8 cellular contexts compared by ENCODE assay signal in the genomic region with DNA sequence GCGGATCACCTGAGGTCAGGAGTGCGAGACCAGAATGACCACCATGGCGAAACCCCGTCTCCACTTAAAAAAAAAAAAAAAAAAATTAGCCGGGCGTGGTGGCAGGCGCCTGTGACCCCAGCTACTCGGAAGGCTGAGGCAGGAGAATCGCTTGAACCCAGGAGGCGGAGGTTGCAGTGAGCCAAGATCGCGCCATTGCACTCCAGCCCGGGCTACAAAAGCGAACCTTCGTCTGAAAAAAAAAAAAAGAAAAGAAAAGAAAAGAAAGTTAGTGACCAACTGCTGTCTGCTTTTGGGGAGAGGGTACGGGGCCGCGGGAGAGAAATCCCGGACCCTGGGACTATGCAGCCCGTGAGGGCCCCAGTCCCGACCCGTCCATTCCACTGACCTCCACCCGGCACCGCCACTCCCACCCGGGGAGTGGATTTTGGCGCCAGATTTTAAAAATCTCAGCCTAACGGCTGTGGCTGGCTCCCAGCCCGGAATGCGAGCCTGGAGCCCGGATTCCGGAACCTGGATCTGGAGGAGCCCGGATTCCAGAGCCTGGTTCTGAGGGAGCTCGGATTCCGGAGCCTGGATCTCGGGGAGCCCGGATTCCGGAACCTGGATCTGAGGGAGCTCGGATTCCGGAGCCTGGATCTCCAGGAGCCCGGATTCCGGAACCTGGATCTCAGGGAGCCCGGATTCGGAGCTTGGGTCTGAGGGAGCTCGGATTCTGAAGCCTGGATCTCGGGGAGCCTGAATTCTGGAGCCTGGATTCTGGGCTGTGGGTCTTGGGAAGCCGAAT. TPM values are rescaled to one million over a fixed set of nuclear protein-coding genes. Genes with fewer than 3 reads are reported as not detected.
DNase-seq lines count a peak whose midpoint lies in the region; ATAC-seq and TF ChIP-seq lines count a peak whose summit lies in the region.

No MANE protein-coding gene starts in this region.

- TF ChIP-seq POLR2A in suprapubic skin (IDR thresholded peaks at IDR 0.05), result no peak

- H3K4me1 ChIP-seq in Panc1 (ENCODE audit: control insufficient read depth, insufficient read depth, low read length) (peaks cover 4% of the 10 kb centered on the region), endodermal cell (ENCODE audit: control insufficient read depth, insufficient read depth, low read length) (no peaks in the 10 kb centered on the region), lower lobe of right lung (peaks cover 17% of the 10 kb centered on the region), suprapubic skin (peaks cover 19% of the 10 kb centered on the region)

- in situ Hi-C loops in Panc1 (cut with HindIII; ENCODE audit: low pct_unique_long_range_greater_than_20kb, low sequenced_read_pairs), result no loop called here

- DNase-seq in activated naive CD4-positive, alpha-beta T cell treated with anti-CD3 and anti-CD28 coated beads, Interleukin-2, amount 10 ng/mL, durations not matched to agents 7 days and 5 days, result no peak
- no peak for DNase-seq in activated naive CD4-positive, alpha-beta T cell treated with Interleukin-2 at 50 U/mL for 16 hours
- no peak for DNase-seq in Panc1 (ENCODE audit: low read depth, low spot score)
- peak; percentile 99 for DNase-seq in endodermal cell
- peak; percentile 88 for DNase-seq in lower lobe of right lung
- DNase-seq in suprapubic skin (ENCODE audit: low spot score in 2 of 2), result peak; percentile 89 to 90
- DNase-seq in T-helper 17 cell, result no peak

- peak overlapping the region; percentile 84 for H3K9ac ChIP-seq in endodermal cell (ENCODE audit: extremely low read depth, low read length, poor library complexity, severe bottlenecking)

- CTCF ChIA-PET in activated naive CD4-positive, alpha-beta T cell treated with anti-CD3 and anti-CD28 coated beads, Interleukin-2, amount 10 ng/mL, durations not matched to agents 7 days and 5 days (lab: Charles Lee), result interaction anchor here (1.2 to 1.4 kb wide), 3 partner anchors 13 to 151 kb away, joined by 3 to 4 read pairs (median 3); partner anchors contain the start of gene GADD45B
- CTCF ChIA-PET in Panc1 (lab: Charles Lee), result no interaction called here

- TSS peak; percentile 92 for BruUV-seq in Panc1 (replicated peaks; lab: Mats Ljungman, UMichigan)

- H3K9me3 Mint-ChIP-seq in activated naive CD4-positive, alpha-beta T cell treated with anti-CD3 and anti-CD28 coated beads, Interleukin-2, amount 10 ng/mL, durations not matched to agents 7 days and 5 days, result no peaks in the 10 kb centered on the region
- H3K9me3 Mint-ChIP-seq in endodermal cell, result no peaks in the 10 kb centered on the region

- H3K27ac ChIP-seq in Panc1 (ENCODE audit: low read length) (peak overlapping the region; percentile 87), endodermal cell (ENCODE audit: low read depth, low read length) (peak overlapping the region; percentile 75), lower lobe of right lung (peak overlapping the region; percentile 28), suprapubic skin (no peak overlapping the region)

- POLR2A ChIA-PET in Panc1 (lab: Charles Lee), result no interaction called here

- peak overlapping the region; percentile 14 for H3K27ac Mint-ChIP-seq in activated naive CD4-positive, alpha-beta T cell treated with anti-CD3 and anti-CD28 coated beads, Interleukin-2, amount 10 ng/mL, durations not matched to agents 7 days and 5 days
- peak overlapping the region; percentile 94 for H3K27ac Mint-ChIP-seq in endodermal cell
- H3K27ac Mint-ChIP-seq in T-helper 17 cell, result no peak overlapping the region

- H3K36me3 Mint-ChIP-seq in activated naive CD4-positive, alpha-beta T cell treated with anti-CD3 and anti-CD28 coated beads, Interleukin-2, amount 10 ng/mL, durations not matched to agents 7 days and 5 days, result peaks cover 5% of the 10 kb centered on the region
- H3K36me3 Mint-ChIP-seq in endodermal cell (ENCODE audit: low read depth), result no peaks in the 10 kb centered on the region
- no peaks in the 10 kb centered on the region for H3K36me3 Mint-ChIP-seq in T-helper 17 cell (ENCODE audit: low read depth)

- intact Hi-C loops in Panc1 (cut with micrococcal nuclease; ENCODE audit: unreplicated experiment), result no loop called here
- intact Hi-C loops in lower lobe of right lung (cut with DNase I), result no loop called here

- ATAC-seq in Panc1 (peak; percentile 65), lower lobe of right lung (peak; percentile 84 to 89), HG03442 (IDR thresholded peaks at IDR 0.05; ENCODE audit: unreplicated experiment) (no peak), T-helper 17 cell (no peak)

- H3K4me1 Mint-ChIP-seq in activated naive CD4-positive, alpha-beta T cell treated with anti-CD3 and anti-CD28 coated beads, Interleukin-2, amount 10 ng/mL, durations not matched to agents 7 days and 5 days, result peaks cover 19% of the 10 kb centered on the region
- H3K4me1 Mint-ChIP-seq in endodermal cell (peaks cover 2% of the 10 kb centered on the region), T-helper 17 cell (peaks cover 9% of the 10 kb centered on the region)

- H3K4me3 ChIP-seq in Panc1 (ENCODE audit: low read depth in 2 of 2, low read length in 2 of 2) (peak overlapping the region; percentile 60 to 67), endodermal cell (ENCODE audit: low read length) (peak overlapping the region; percentile 76), lower lobe of right lung (peak overlapping the region; percentile 67), suprapubic skin (peak overlapping the region; percentile 56)

- H3K9me3 ChIP-seq in Panc1 (ENCODE audit: control insufficient read depth, insufficient read depth, low read depth, low read length) (no peaks in the 10 kb centered on the region), endodermal cell (ENCODE audit: control insufficient read depth, low read length) (no peaks in the 10 kb centered on the region), lower lobe of right lung (no peaks in the 10 kb centered on the region), suprapubic skin (no peaks in the 10 kb centered on the region), T-helper 17 cell (ENCODE audit: control insufficient read depth, low read length, poor library complexity, severe bottlenecking) (no peaks in the 10 kb centered on the region)

- TF ChIP-seq CTCF in Panc1 (IDR thresholded peaks at IDR 0.05) (no peak), endodermal cell (conservative IDR thresholded peaks at IDR 0.05) (no peak), lower lobe of right lung (IDR thresholded peaks at IDR 0.05) (no peak), suprapubic skin (IDR thresholded peaks at IDR 0.05) (no peak)

- H3K27me3 Mint-ChIP-seq in activated naive CD4-positive, alpha-beta T cell treated with anti-CD3 and anti-CD28 coated beads, Interleukin-2, amount 10 ng/mL, durations not matched to agents 7 days and 5 days, result peaks cover 11% of the 10 kb centered on the region
- H3K27me3 Mint-ChIP-seq in endodermal cell (ENCODE audit: insufficient read depth), result no peaks in the 10 kb centered on the region
- no peaks in the 10 kb centered on the region for H3K27me3 Mint-ChIP-seq in T-helper 17 cell

- H3K36me3 ChIP-seq in Panc1 (ENCODE audit: control insufficient read depth, insufficient read depth, low read length) (no peaks in the 10 kb centered on the region; the same call in 1 of the 2 replicates), endodermal cell (ENCODE audit: control insufficient read depth, insufficient read depth, low read length) (no peaks in the 10 kb centered on the region), lower lobe of right lung (no peaks in the 10 kb centered on the region), suprapubic skin (no peaks in the 10 kb centered on the region)

- H3K4me3 Mint-ChIP-seq in activated naive CD4-positive, alpha-beta T cell treated with anti-CD3 and anti-CD28 coated beads, Interleukin-2, amount 10 ng/mL, durations not matched to agents 7 days and 5 days, result peak overlapping the region; percentile 91
- H3K4me3 Mint-ChIP-seq in endodermal cell (peak overlapping the region; percentile 68), T-helper 17 cell (no peak overlapping the region)

- 7 to 8% methylated on average over 22 to 46 of the region's 46 CpGs for WGBS in endodermal cell (ENCODE audit: insufficient coverage in 1 of 2, insufficient read length in 1 of 2), 2 experiments
- 9% methylated on average over 46 of the region's 46 CpGs for WGBS in suprapubic skin

- TF ChIP-seq EP300 in suprapubic skin (IDR thresholded peaks at IDR 0.05), result no peak

- H3K27me3 ChIP-seq in Panc1 (ENCODE audit: control insufficient read depth, insufficient read depth, low read length), result no peaks in the 10 kb centered on the region
- no peaks in the 10 kb centered on the region for H3K27me3 ChIP-seq in endodermal cell (ENCODE audit: control insufficient read depth, insufficient read depth, low read length, poor library complexity, severe bottlenecking)
- no peaks in the 10 kb centered on the region for H3K27me3 ChIP-seq in lower lobe of right lung (ENCODE audit: low read depth)
- no peaks in the 10 kb centered on the region for H3K27me3 ChIP-seq in suprapubic skin

RNA-seq across cellular contexts. Expression of gene LMNB2, which starts 6.1 kb away (rescaled TPM):
- 159 TPM for total RNA-seq in Panc1 (2021; ENCODE audit: unreplicated experiment)
- polyA plus RNA-seq in Panc1 (2012; ENCODE audit: insufficient read length), result 166 TPM
- 100 to 1,000 TPM; 146 to 191 TPM for total RNA-seq in endodermal cell
- polyA plus RNA-seq in endodermal cell (2013, experiment 1 of 2), result 119 TPM
- polyA plus RNA-seq in endodermal cell (2013, experiment 2 of 2), result 116 TPM
- total RNA-seq in lower lobe of right lung, result 20.9 TPM
- 10 to 100 TPM; 17.1 to 26.8 (median 24.7) TPM for total RNA-seq in suprapubic skin
- total RNA-seq in T-helper 17 cell, result 10 to 100 TPM; 13.1 to 16.0 TPM

RNA-seq across cellular contexts. Expression of gene GADD45B, which starts 13.1 kb away (rescaled TPM):
- total RNA-seq in Panc1 (2021; ENCODE audit: unreplicated experiment) (56.2 TPM), endodermal cell (10 to 100 TPM; 16.5 to 23.6 TPM), lower lobe of right lung (89.9 TPM), suprapubic skin (100 to 1,000 TPM in 1 of 4 donors, 10 to 100 TPM in 3; 52.5 to 134 (median 68.7) TPM), T-helper 17 cell (100 to 1,000 TPM; 120 to 135 TPM)
- polyA plus RNA-seq in Panc1 (2012; ENCODE audit: insufficient read length), result 43.3 TPM
- polyA plus RNA-seq in endodermal cell (2013, experiment 1 of 2), result 9.0 TPM
- polyA plus RNA-seq in endodermal cell (2013, experiment 2 of 2), result 10.2 TPM

RNA-seq across cellular contexts. Expression of gene TIMM13, which starts 35.4 kb away (rescaled TPM):
- total RNA-seq in Panc1 (2021; ENCODE audit: unreplicated experiment), result 128 TPM
- polyA plus RNA-seq in Panc1 (2012; ENCODE audit: insufficient read length), result 172 TPM
- 100 to 1,000 TPM; 149 to 175 TPM for total RNA-seq in endodermal cell
- 96.0 TPM for polyA plus RNA-seq in endodermal cell (2013, experiment 1 of 2)
- polyA plus RNA-seq in endodermal cell (2013, experiment 2 of 2), result 86.4 TPM
- total RNA-seq in lower lobe of right lung, result 53.3 TPM
- total RNA-seq in suprapubic skin, result 10 to 100 TPM; 22.1 to 48.6 (median 46.6) TPM
- total RNA-seq in T-helper 17 cell, result 10 to 100 TPM; 22.3 to 27.8 TPM

Comparison
In these comparisons a context has a peak if more than half of its experiments do, and no peak if none do; other contexts are left out.
1. DNase-seq: peak in endodermal cell (single experiment), lower lobe of right lung (single experiment) and suprapubic skin (2 of 2); none in activated naive CD4-positive, alpha-beta T cell treated with anti-CD3 and anti-CD28 coated beads, Interleukin-2, amount 10 ng/mL, durations not matched to agents 7 days and 5 days (single experiment), activated naive CD4-positive, alpha-beta T cell treated with Interleukin-2 at 50 U/mL for 16 hours (single experiment), Panc1 (single experiment) and T-helper 17 cell (0 of 3).
2. ATAC-seq: peak in Panc1 (single experiment) and lower lobe of right lung (2 of 2); none in HG03442 (single experiment) and T-helper 17 cell (single experiment).
3. Peak in every context shown above with its lines, with median percentiles within 50 percentile points of each other: H3K4me3 ChIP-seq.